In the genomic region with DNA sequence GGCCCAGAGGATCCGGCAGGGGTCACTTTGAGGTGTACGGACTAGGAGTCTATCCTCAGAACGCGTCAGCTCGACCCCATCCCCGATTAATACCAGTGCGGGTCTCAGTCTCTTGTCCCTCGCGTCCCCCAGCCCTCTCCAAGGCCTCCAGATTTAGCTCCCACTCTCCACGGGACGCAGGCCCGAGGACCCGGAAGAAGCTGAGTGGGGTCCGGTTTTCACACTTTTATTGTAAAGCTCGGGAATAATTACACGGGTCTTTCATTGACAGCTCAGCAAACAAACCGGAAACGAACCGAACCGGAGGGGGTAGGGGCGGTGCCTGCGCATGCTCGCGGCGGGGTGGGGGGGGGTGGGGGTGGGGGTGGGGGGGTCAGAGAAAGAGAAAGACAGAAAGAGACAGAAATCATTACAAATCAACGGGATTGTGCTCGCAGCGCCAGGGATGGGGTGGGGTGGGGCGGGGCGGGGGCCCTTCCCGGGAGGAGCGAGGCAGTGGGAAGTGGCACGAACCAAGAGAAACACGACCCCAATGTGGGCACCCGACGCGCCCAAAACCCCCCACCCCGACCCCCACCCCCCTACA, we compare ENCODE assay signal across 8 cellular contexts. TPM values are rescaled to one million over a fixed set of nuclear protein-coding genes. Genes with fewer than 3 reads are reported as not detected.
DNase-seq lines count a peak whose midpoint lies in the region; ATAC-seq, FAIRE-seq and TF ChIP-seq lines count a peak whose summit lies in the region.

No MANE protein-coding gene starts in this region.

- in situ Hi-C loops in ACHN (cut with HindIII; ENCODE audit: low pct_ligation_motif_present, low pct_unique_long_range_greater_than_20kb, low sequenced_read_pairs): no loop called here

- H3K27me3 ChIP-seq in HUES64 (ENCODE audit: insufficient read depth, low read length) (no peaks in the 10 kb centered on the region), ectodermal cell (ENCODE audit: control insufficient read depth, insufficient read depth, low read length, poor library complexity, severe bottlenecking) (no peaks in the 10 kb centered on the region)

- peak overlapping the region; percentile 96 for H3K27ac ChIP-seq in HUES64 (ENCODE audit: low read depth, low read length)
- H3K27ac ChIP-seq in ectodermal cell (ENCODE audit: insufficient read depth, low read depth, low read length, poor library complexity, severe bottlenecking): peak overlapping the region; percentile 94

- ATAC-seq in GM18519 (IDR thresholded peaks at IDR 0.05; ENCODE audit: low FRiP score, unreplicated experiment) (peak; percentile 14), memory B cell (ENCODE audit: low read depth) (peak; percentile 30)
- peak; percentile 65 for ATAC-seq in stimulated activated naive CD8-positive, alpha-beta T cell treated with anti-CD3 and anti-CD28 coated beads, Interleukin-15, amount 100 ng/mL, for 72 hours

- H3K36me3 Mint-ChIP-seq in memory B cell: no peaks in the 10 kb centered on the region

- H3K36me3 ChIP-seq in HUES64 (ENCODE audit: insufficient read depth, low read length): peaks cover 16% of the 10 kb centered on the region; the same call in 1 of the 2 replicates
- no peaks in the 10 kb centered on the region for H3K36me3 ChIP-seq in ectodermal cell (ENCODE audit: control insufficient read depth, insufficient read depth, low read length)

- peaks cover 6% of the 10 kb centered on the region for H3K27me3 Mint-ChIP-seq in memory B cell
- H3K27me3 Mint-ChIP-seq in stimulated activated naive CD8-positive, alpha-beta T cell treated with anti-CD3 and anti-CD28 coated beads, Interleukin-15, amount 100 ng/mL, for 72 hours: no peaks in the 10 kb centered on the region

- no peak overlapping the region for H3K27ac Mint-ChIP-seq in memory B cell
- peak overlapping the region; percentile 81 to 88 for H3K27ac Mint-ChIP-seq in stimulated activated naive CD8-positive, alpha-beta T cell treated with anti-CD3 and anti-CD28 coated beads, Interleukin-15, amount 100 ng/mL, for 72 hours

- peak overlapping the region; percentile 93 for H3K9ac ChIP-seq in HUES64 (ENCODE audit: low read depth, low read length)

- DNase-seq in ACHN (peak; percentile 30), memory B cell (ENCODE audit: low spot score in 2 of 2) (peak; percentile 18 to 39), RCC 7860 (ENCODE audit: low spot score) (no peak)
- DNase-seq in stimulated activated naive CD8-positive, alpha-beta T cell treated with anti-CD3 and anti-CD28 coated beads, Interleukin-15, amount 100 ng/mL, for 72 hours: no peak

- no peak for TF ChIP-seq CTCF in WI38 (IDR thresholded peaks at IDR 0.05; ENCODE audit: low read depth, low read length)

- H3K4me3 ChIP-seq in HUES64 (ENCODE audit: low read length): peak overlapping the region; percentile 69
- peak overlapping the region; percentile 76 for H3K4me3 ChIP-seq in WI38 (ENCODE audit: low read depth, low read length)
- H3K4me3 ChIP-seq in ectodermal cell (ENCODE audit: insufficient read depth, low read depth, low read length): peak overlapping the region; percentile 54

- H3K4me1 ChIP-seq in HUES64 (ENCODE audit: insufficient read depth, low read length) (peaks cover 38% of the 10 kb centered on the region), ectodermal cell (ENCODE audit: control insufficient read depth, insufficient read depth, low read length) (peaks cover 24% of the 10 kb centered on the region)

- H3K9me3 ChIP-seq in HUES64 (ENCODE audit: insufficient read depth, low read depth, low read length) (no peaks in the 10 kb centered on the region), ectodermal cell (ENCODE audit: control insufficient read depth, low read length) (no peaks in the 10 kb centered on the region)

- peaks cover 13% of the 10 kb centered on the region for H3K4me1 Mint-ChIP-seq in memory B cell
- H3K4me1 Mint-ChIP-seq in stimulated activated naive CD8-positive, alpha-beta T cell treated with anti-CD3 and anti-CD28 coated beads, Interleukin-15, amount 100 ng/mL, for 72 hours: peaks cover 26% of the 10 kb centered on the region

- under 1% methylated on average over 24 of the region's 38 CpGs for WGBS in HUES64
- 0 to 1% methylated on average over 27 to 30 of the region's 38 CpGs for WGBS in ectodermal cell, 2 experiments

- peak overlapping the region; percentile 83 for H3K4me3 Mint-ChIP-seq in memory B cell
- H3K4me3 Mint-ChIP-seq in stimulated activated naive CD8-positive, alpha-beta T cell treated with anti-CD3 and anti-CD28 coated beads, Interleukin-15, amount 100 ng/mL, for 72 hours: peak overlapping the region; percentile 86 to 91

- no peaks in the 10 kb centered on the region for H3K9me3 Mint-ChIP-seq in memory B cell
- H3K9me3 Mint-ChIP-seq in stimulated activated naive CD8-positive, alpha-beta T cell treated with anti-CD3 and anti-CD28 coated beads, Interleukin-15, amount 100 ng/mL, for 72 hours: no peaks in the 10 kb centered on the region

- FAIRE-seq in RCC 7860 (lab: Jason Lieb, UNC): no peak

RNA-seq across cellular contexts. Expression of gene PCDH1, which starts 27.9 kb away (rescaled TPM):
- 72.2 TPM for polyA plus RNA-seq in HUES64 (2013, experiment 1 of 2)
- polyA plus RNA-seq in HUES64 (2013, experiment 2 of 2): 59.3 TPM
- polyA plus RNA-seq in ectodermal cell (2013, experiment 1 of 4): 13.4 TPM
- 21.3 TPM for polyA plus RNA-seq in ectodermal cell (2013, experiment 2 of 4)
- polyA plus RNA-seq in ectodermal cell (2013, experiment 3 of 4): 17.2 TPM
- polyA plus RNA-seq in ectodermal cell (2013, experiment 4 of 4): 17.5 TPM

Comparison
In these comparisons a context has a peak if more than half of its experiments do, and no peak if none do; other contexts are left out.
1. DNase-seq: peak in ACHN (single experiment) and memory B cell (2 of 2); none in stimulated activated naive CD8-positive, alpha-beta T cell treated with anti-CD3 and anti-CD28 coated beads, Interleukin-15, amount 100 ng/mL, for 72 hours (0 of 2) and RCC 7860 (single experiment).
2. ATAC-seq: peak in every context shown above with its lines; median percentile 65 in stimulated activated naive CD8-positive, alpha-beta T cell treated with anti-CD3 and anti-CD28 coated beads, Interleukin-15, amount 100 ng/mL, for 72 hours; 30 in memory B cell; 14 in GM18519.
3. Peak in every context shown above with its lines, with median percentiles within 50 percentile points of each other: H3K4me3 ChIP-seq.